Comparison of ENCODE assay signal across 2 cellular contexts in genomic region chr14:52003324-52003723, GRCh38.
TF ChIP-seq lines count a peak whose summit lies in the region.

No MANE protein-coding gene starts in this region.

TF ChIP-seq in IMR-90, 13 proteins besides CTCF, POLR2A, EP300 and RAD21:
- TF ChIP-seq RCOR1 (IDR thresholded peaks at IDR 0.05; ENCODE audit: insufficient replicate concordance, low read length) (no peak), USF2 (IDR thresholded peaks at IDR 0.05; ENCODE audit: low read depth, low read length) (no peak), MAFK (IDR thresholded peaks at IDR 0.05; ENCODE audit: low read depth, low read length) (peak; percentile 25; the same call in 1 of the 2 replicates), CHD1 (IDR thresholded peaks at IDR 0.05; ENCODE audit: low read depth, low read length) (no peak)

TF ChIP-seq in endothelial cell of umbilical vein, 7 proteins besides CTCF, POLR2A, EP300 and RAD21:
- TF ChIP-seq JUN (IDR thresholded peaks at IDR 0.05; ENCODE audit: borderline replicate concordance, insufficient read depth, insufficient read length, low read depth), result no peak
- TF ChIP-seq GATA2 (IDR thresholded peaks at IDR 0.05; ENCODE audit: insufficient read depth, insufficient read length, low read depth, low read length), result peak; percentile 18
